2 cellular contexts compared by ENCODE assay signal in the genomic region with DNA sequence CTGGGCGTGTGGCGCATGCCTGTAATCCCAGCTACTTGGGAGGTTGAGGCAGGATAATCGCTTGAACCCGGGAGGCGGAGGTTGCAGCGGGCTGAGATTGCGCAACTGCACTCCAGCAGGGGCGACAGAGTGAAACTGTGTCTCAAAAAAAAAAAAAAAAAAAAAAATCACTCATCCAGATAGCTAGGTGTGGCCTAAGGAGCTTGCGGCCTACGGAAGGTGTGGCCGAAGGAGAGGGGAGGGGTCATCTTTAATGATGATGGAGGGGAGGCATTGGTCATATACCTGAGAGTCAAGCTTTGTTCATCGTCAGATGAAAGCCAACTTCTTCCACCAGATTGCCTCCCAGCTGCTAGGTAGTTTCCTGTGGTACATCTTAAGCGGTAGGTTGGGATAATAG.
TF ChIP-seq lines count a peak whose summit lies in the region.

No MANE protein-coding gene starts in this region.

TF ChIP-seq in HCT116, 20 proteins besides CTCF, POLR2A, EP300 and RAD21:
- TF ChIP-seq CEBPB (IDR thresholded peaks at IDR 0.05; ENCODE audit: low read depth) = peak; percentile 98
- TF ChIP-seq, protein P1, sequence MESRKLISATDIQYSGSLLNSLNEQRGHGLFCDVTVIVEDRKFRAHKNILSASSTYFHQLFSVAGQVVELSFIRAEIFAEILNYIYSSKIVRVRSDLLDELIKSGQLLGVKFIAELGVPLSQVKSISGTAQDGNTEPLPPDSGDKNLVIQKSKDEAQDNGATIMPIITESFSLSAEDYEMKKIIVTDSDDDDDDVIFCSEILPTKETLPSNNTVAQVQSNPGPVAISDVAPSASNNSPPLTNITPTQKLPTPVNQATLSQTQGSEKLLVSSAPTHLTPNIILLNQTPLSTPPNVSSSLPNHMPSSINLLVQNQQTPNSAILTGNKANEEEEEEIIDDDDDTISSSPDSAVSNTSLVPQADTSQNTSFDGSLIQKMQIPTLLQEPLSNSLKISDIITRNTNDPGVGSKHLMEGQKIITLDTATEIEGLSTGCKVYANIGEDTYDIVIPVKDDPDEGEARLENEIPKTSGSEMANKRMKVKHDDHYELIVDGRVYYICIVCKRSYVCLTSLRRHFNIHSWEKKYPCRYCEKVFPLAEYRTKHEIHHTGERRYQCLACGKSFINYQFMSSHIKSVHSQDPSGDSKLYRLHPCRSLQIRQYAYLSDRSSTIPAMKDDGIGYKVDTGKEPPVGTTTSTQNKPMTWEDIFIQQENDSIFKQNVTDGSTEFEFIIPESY (IDR thresholded peaks at IDR 0.05; ENCODE audit: extremely low read depth, insufficient replicate concordance, low read length) = no peak

TF ChIP-seq in H1, 55 proteins besides CTCF, POLR2A, EP300 and RAD21:
- no peak for TF ChIP-seq SUZ12 (IDR thresholded peaks at IDR 0.05; ENCODE audit: low read length)
- TF ChIP-seq CEBPB (IDR thresholded peaks at IDR 0.05; ENCODE audit: low read depth, low read length) = peak; percentile 96
